Comparison of ENCODE assay signal across 23 cellular contexts in the genomic region with DNA sequence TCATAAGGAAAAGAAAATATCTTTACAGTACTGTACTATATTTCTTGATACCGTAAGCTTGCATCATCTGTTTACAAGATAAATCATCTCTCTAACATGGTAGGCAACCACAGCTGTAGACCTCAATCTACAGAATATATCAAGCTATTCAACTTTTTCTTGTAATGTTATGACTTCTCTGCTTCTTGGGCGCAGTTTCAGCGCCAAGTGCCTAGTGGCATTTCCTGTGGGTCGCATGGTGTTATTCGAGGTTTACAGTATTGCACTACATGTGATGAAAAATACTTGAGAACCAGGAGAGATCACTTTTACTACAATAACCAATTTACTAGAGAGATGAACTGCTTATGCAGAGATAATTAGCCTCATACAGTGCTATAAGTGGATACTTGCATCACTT. TPM values are rescaled to one million over a fixed set of nuclear protein-coding genes. Genes with fewer than 3 reads are reported as not detected.
A peak's percentile ranks its signal among the peaks of the same experiment; 100 is the strongest.
DNase-seq lines count a peak whose midpoint lies in the region; ATAC-seq and TF ChIP-seq lines count a peak whose summit lies in the region.
"Had no signal": no experiment of that assay in that cellular context is flagged by ENCODE, and none has a peak within 500 bp of the region (broad histone marks: within the 10 kb centered on the region; RNA-seq: fewer than 3 reads in every experiment).

No MANE protein-coding gene starts in this region.

- WGBS in neuronal stem cell (ENCODE audit: extremely low coverage in 2 of 2, insufficient read length in 2 of 2, insufficient replicate concordance in 1 of 2), 2 donors = no CpG with 5 or more reads among the region's 5 CpGs

- H3K36me3 Mint-ChIP-seq in naive thymus-derived CD4-positive, alpha-beta T cell = no peaks in the 10 kb centered on the region
- H3K36me3 Mint-ChIP-seq: CD4-positive, alpha-beta memory T cell had no signal

- H3K9me3 ChIP-seq in A673 (ENCODE audit: low read depth, low read length, poor library complexity, severe bottlenecking) (no peaks in the 10 kb centered on the region), neuronal stem cell (replicated peaks in 1 of 2; ENCODE audit: control insufficient read depth in 2 of 2, insufficient read depth in 1 of 2, low read depth in 1 of 2, low read length in 2 of 2) (peaks cover 0 to 1% of the 10 kb centered on the region in 2 donors)
- H3K9me3 ChIP-seq in naive thymus-derived CD4-positive, alpha-beta T cell (ENCODE audit: control insufficient read depth in 2 of 3, low read length in 3 of 3) = no peaks in the 10 kb centered on the region
- H3K9me3 ChIP-seq: A549, SJSA1 had no signal

- intact Hi-C loops in A673 (cut with micrococcal nuclease; ENCODE audit: unreplicated experiment) = no loop called here
- intact Hi-C loops in naive thymus-derived CD4-positive, alpha-beta T cell (cut with micrococcal nuclease) = no loop called here

- BruUV-seq in A673 (replicated peaks; lab: Mats Ljungman, UMichigan) = no TSS peak

- peaks cover 0 to 7% (median 4%) of the 10 kb centered on the region in 5 donors for H3K27me3 Mint-ChIP-seq in naive thymus-derived CD4-positive, alpha-beta T cell

- H3K27ac Mint-ChIP-seq in naive thymus-derived CD4-positive, alpha-beta T cell = no peak overlapping the region
- H3K27ac Mint-ChIP-seq: CD4-positive, alpha-beta memory T cell had no signal

- CTCF ChIA-PET in A673 (lab: Charles Lee) = no interaction called here
- CTCF ChIA-PET in naive thymus-derived CD4-positive, alpha-beta T cell (lab: Charles Lee) = no interaction called here

- H3K4me3 ChIP-seq in A673 (ENCODE audit: low read depth, low read length, poor library complexity, severe bottlenecking) (no peak overlapping the region), neuronal stem cell (ENCODE audit: low read length in 2 of 2) (no peak overlapping the region)
- no peak overlapping the region for H3K4me3 ChIP-seq in naive thymus-derived CD4-positive, alpha-beta T cell (ENCODE audit: low read length)
- H3K4me3 ChIP-seq: A549, SJSA1 had no signal

- H3K23ac ChIP-seq in neuronal stem cell (ENCODE audit: low read depth, low read length, poor library complexity) = no peak overlapping the region

- H3K79me1 ChIP-seq in neuronal stem cell (ENCODE audit: low read depth, low read length) = no peaks in the 10 kb centered on the region

- H3K27me3 ChIP-seq in A673 (replicated peaks; ENCODE audit: insufficient read depth, low read depth, low read length, poor library complexity) = no peaks in the 10 kb centered on the region
- no peaks in the 10 kb centered on the region for H3K27me3 ChIP-seq in naive thymus-derived CD4-positive, alpha-beta T cell (ENCODE audit: control insufficient read depth in 2 of 2, insufficient read depth in 2 of 2, low read length in 2 of 2)
- peaks cover 0 to 4% (median 0%) of the 10 kb centered on the region in 3 experiments for H3K27me3 ChIP-seq in neuronal stem cell (ENCODE audit: control insufficient read depth in 3 of 3, insufficient read depth in 3 of 3, low read depth in 1 of 3, low read length in 3 of 3)
- H3K27me3 ChIP-seq: SJSA1 had no signal

- no peak overlapping the region for H3K14ac ChIP-seq in neuronal stem cell (ENCODE audit: low read length)

- peak; percentile 40 for ATAC-seq in naive thymus-derived CD4-positive, alpha-beta T cell
- ATAC-seq: A549 had no signal

- H3K18ac ChIP-seq in neuronal stem cell (ENCODE audit: low read length) = no peak overlapping the region

- H2BK15ac ChIP-seq in neuronal stem cell (ENCODE audit: low read length) = no peak overlapping the region

- peak; percentile 4 for DNase-seq in A673 (ENCODE audit: low spot score)
- DNase-seq in GOT3 (lab: John Stamatoyannopoulos, UW) = peak; percentile 0
- peak; percentile 8 for DNase-seq in NCI-H69 (lab: John Stamatoyannopoulos, UW)
- DNase-seq in naive thymus-derived CD4-positive, alpha-beta T cell = no peak
- no peak for DNase-seq in middle frontal gyrus (ENCODE audit: extremely low spot score, low spot score)
- DNase-seq in neuronal stem cell (ENCODE audit: low spot score) = no peak
- no peak for DNase-seq in effector CD8-positive, alpha-beta T cell (lab: John Stamatoyannopoulos, UW)
- DNase-seq: C1 segment of cervical spinal cord; CD4-positive, alpha-beta memory T cell; COR-L47; DMS53; HCEC 1CT; IMR-90; KG1; MM.1S; NCI-H2029; NCI-H2227 treated with DMSO at 0.1 percent for 48 hours; NCI-H82; Right ventricle myocardium superior; RPMI8226; T-helper 1 cell had no signal

- no peak overlapping the region for H2BK12ac ChIP-seq in neuronal stem cell (ENCODE audit: low read length)

- H3K9ac ChIP-seq in neuronal stem cell (ENCODE audit: low read depth, low read length, poor library complexity) = no peak overlapping the region

- H2AK5ac ChIP-seq in neuronal stem cell (ENCODE audit: low read depth, low read length) = no peak overlapping the region

- no peak overlapping the region for H2BK120ac ChIP-seq in neuronal stem cell (ENCODE audit: low read depth, low read length)

- no peak overlapping the region for H2BK5ac ChIP-seq in neuronal stem cell (ENCODE audit: low read length)

- H3K4me1 ChIP-seq in A673 (ENCODE audit: insufficient read depth, low read length, poor library complexity, severe bottlenecking) (no peaks in the 10 kb centered on the region), neuronal stem cell (ENCODE audit: control insufficient read depth in 2 of 2, insufficient read depth in 1 of 2, low read depth in 1 of 2, low read length in 2 of 2) (peaks cover 0 to 3% of the 10 kb centered on the region in 2 donors)
- H3K4me1 ChIP-seq in naive thymus-derived CD4-positive, alpha-beta T cell (ENCODE audit: control insufficient read depth in 2 of 2, insufficient read depth in 2 of 2, low read length in 2 of 2) = no peaks in the 10 kb centered on the region
- H3K4me1 ChIP-seq: A549 had no signal

- H3K36me3 ChIP-seq in A673 (ENCODE audit: insufficient read depth, low read length, poor library complexity, severe bottlenecking) = no peaks in the 10 kb centered on the region
- no peaks in the 10 kb centered on the region for H3K36me3 ChIP-seq in naive thymus-derived CD4-positive, alpha-beta T cell (ENCODE audit: control insufficient read depth in 2 of 3, insufficient read depth in 3 of 3, low read length in 3 of 3)
- peaks cover 0 to 3% of the 10 kb centered on the region in 2 donors for H3K36me3 ChIP-seq in neuronal stem cell (replicated peaks in 1 of 2; ENCODE audit: control insufficient read depth in 2 of 2, insufficient read depth in 2 of 2, low read length in 2 of 2)
- H3K36me3 ChIP-seq: SJSA1 had no signal

- POLR2A ChIA-PET in A673 (lab: Charles Lee; ENCODE audit: low non-redundant PET) = no interaction called here
- POLR2A ChIA-PET in naive thymus-derived CD4-positive, alpha-beta T cell (lab: Charles Lee) = no interaction called here

- no peak overlapping the region for H3K27ac ChIP-seq in A673 (ENCODE audit: low read depth, low read length, poor library complexity, severe bottlenecking)
- no peak overlapping the region for H3K27ac ChIP-seq in naive thymus-derived CD4-positive, alpha-beta T cell (ENCODE audit: low read depth, low read length)
- H3K27ac ChIP-seq in neuronal stem cell (replicated peaks; ENCODE audit: low read length) = no peak overlapping the region
- H3K27ac ChIP-seq: A549, SJSA1 had no signal

- TF ChIP-seq CTCF in A673 (conservative IDR thresholded peaks at IDR 0.05; ENCODE audit: low read depth, low read length) = no peak

- no peak overlapping the region for H3K4me2 ChIP-seq in neuronal stem cell (ENCODE audit: insufficient read depth, low read length, poor library complexity, severe bottlenecking)
- H3K4me2 ChIP-seq: A549 had no signal

- H4K8ac ChIP-seq in neuronal stem cell (ENCODE audit: low read depth, low read length) = no peak overlapping the region

- no peak overlapping the region for H3K4me3 Mint-ChIP-seq in naive thymus-derived CD4-positive, alpha-beta T cell
- H3K4me3 Mint-ChIP-seq: CD4-positive, alpha-beta memory T cell had no signal

- no peak overlapping the region for H2AFZ ChIP-seq in neuronal stem cell (ENCODE audit: low read length)

- peaks cover 0 to 5% (median 0%) of the 10 kb centered on the region in 11 donors for H3K9me3 Mint-ChIP-seq in naive thymus-derived CD4-positive, alpha-beta T cell

- H4K91ac ChIP-seq in neuronal stem cell (ENCODE audit: low read depth, low read length, poor library complexity) = no peak overlapping the region

- no peak overlapping the region for H3K4ac ChIP-seq in neuronal stem cell (ENCODE audit: low read length)

- no peaks in the 10 kb centered on the region for H3K4me1 Mint-ChIP-seq in naive thymus-derived CD4-positive, alpha-beta T cell
- H3K4me1 Mint-ChIP-seq: CD4-positive, alpha-beta memory T cell had no signal

RNA-seq across cellular contexts. Expression of a gene that starts 34.0 kb away (rescaled TPM):
- total RNA-seq in A673 (2021) = 26.9 and 38.0 TPM in 2 replicates
- 10 to 100 TPM in 2 of 5 experiments, 1 to 10 TPM in 3; 6.1 to 23.2 (median 8.1) TPM for total RNA-seq in naive thymus-derived CD4-positive, alpha-beta T cell
- 1 to 10 TPM; 1.2 to 2.5 TPM for polyA plus RNA-seq in naive thymus-derived CD4-positive, alpha-beta T cell
- 40.0 TPM for polyA plus RNA-seq in neuronal stem cell (2013, experiment 1 of 2)
- polyA plus RNA-seq in neuronal stem cell (2013, experiment 2 of 2) = 43.8 TPM

Comparison
In these comparisons a context has a peak if more than half of its experiments do, and no peak if none do; other contexts are left out.
1. DNase-seq: peak in A673 (single experiment), GOT3 (single experiment) and NCI-H69 (single experiment); none in naive thymus-derived CD4-positive, alpha-beta T cell (0 of 9), middle frontal gyrus (single experiment), neuronal stem cell (single experiment) and effector CD8-positive, alpha-beta T cell (single experiment).